In genomic region chr3:13111173-13111873, GRCh38 we compare ENCODE assay signal across 8 cellular contexts. TPM values are rescaled to one million over a fixed set of nuclear protein-coding genes. Genes with fewer than 3 reads are reported as not detected.
DNase-seq lines count a peak whose midpoint lies in the region; ATAC-seq and TF ChIP-seq lines count a peak whose summit lies in the region.

No MANE protein-coding gene starts in this region.

- peak; percentile 30 for ATAC-seq in GM19035 (IDR thresholded peaks at IDR 0.05; ENCODE audit: unreplicated experiment)
- ATAC-seq in HG02981 (IDR thresholded peaks at IDR 0.05; ENCODE audit: unreplicated experiment): no peak

- H3K9ac ChIP-seq in KMS-11: peak overlapping the region; percentile 46

- H3K79me2 ChIP-seq in KMS-11 (ENCODE audit: insufficient read depth, low read depth): no peaks in the 10 kb centered on the region

- H4K20me1 ChIP-seq in KMS-11 (ENCODE audit: insufficient read depth): no peaks in the 10 kb centered on the region

- intact Hi-C loops in esophagus muscularis mucosa (cut with DNase I): no loop called here

- DNase-seq in A172 (ENCODE audit: low spot score) (peak; percentile 38), iPS-NIHi11 (ENCODE audit: low spot score) (peak; percentile 50), cortex of kidney (lab: John Stamatoyannopoulos, UW) (no peak), esophagus muscularis mucosa (ENCODE audit: extremely low spot score) (no peak), dermis blood vessel endothelial cell (no peak)

- H3K4me2 ChIP-seq in KMS-11: peak overlapping the region; percentile 82

- H3K27me3 ChIP-seq in KMS-11 (ENCODE audit: insufficient read depth, low read depth): no peaks in the 10 kb centered on the region
- peaks cover 0 to 63% (median 0%) of the 10 kb centered on the region in 4 donors for H3K27me3 ChIP-seq in esophagus muscularis mucosa

- no peak for TF ChIP-seq POLR2A in esophagus muscularis mucosa (IDR thresholded peaks at IDR 0.05; ENCODE audit: low read depth)

- TF ChIP-seq EP300 in esophagus muscularis mucosa (IDR thresholded peaks at IDR 0.05): no peak

- H3K9me3 ChIP-seq in esophagus muscularis mucosa: no peaks in the 10 kb centered on the region

- H3K4me3 ChIP-seq in KMS-11 (IDR thresholded peaks at IDR 0.05; ENCODE audit: insufficient read depth, low read depth, low read length) (no peak overlapping the region), esophagus muscularis mucosa (no peak overlapping the region)

- H3K36me3 ChIP-seq in KMS-11 (ENCODE audit: insufficient read depth) (no peaks in the 10 kb centered on the region), esophagus muscularis mucosa (no peaks in the 10 kb centered on the region)

- 63% methylated on average over 9 of the region's 9 CpGs for whole genome bisulfite sequencing in esophagus muscularis mucosa

- H2AFZ ChIP-seq in KMS-11 (ENCODE audit: low read depth): peak overlapping the region; percentile 76

- H3K4me1 ChIP-seq in KMS-11 (ENCODE audit: low read depth, poor library complexity, severe bottlenecking) (peaks cover 30% of the 10 kb centered on the region), esophagus muscularis mucosa (no peaks in the 10 kb centered on the region)

- H3K27ac ChIP-seq in KMS-11: peak overlapping the region; percentile 83
- H3K27ac ChIP-seq in esophagus muscularis mucosa (replicated peaks in 1 of 4): no peak overlapping the region

- TF ChIP-seq CTCF in KMS-11 (conservative IDR thresholded peaks at IDR 0.05; ENCODE audit: low read depth, low read length): no peak
- TF ChIP-seq CTCF in esophagus muscularis mucosa (IDR thresholded peaks at IDR 0.05): no peak

RNA-seq across cellular contexts. Expression of gene IQSEC1, which starts 38.1 kb away (rescaled TPM):
- 22.5 and 25.8 TPM in 2 replicates for total RNA-seq in A172 (2014; rRNA removed; shearing (Covaris generic))
- total RNA-seq in esophagus muscularis mucosa: 10 to 100 TPM; 56.1 to 99.5 (median 78.2) TPM
- 63.1 and 83.7 TPM in 2 replicates for total RNA-seq in dermis blood vessel endothelial cell

Comparison
In these comparisons a context has a peak if more than half of its experiments do, and no peak if none do; other contexts are left out.
1. DNase-seq: peak in A172 (single experiment) and iPS-NIHi11 (single experiment); none in cortex of kidney (single experiment), esophagus muscularis mucosa (single experiment) and dermis blood vessel endothelial cell (single experiment).